2 cellular contexts compared by ENCODE assay signal in genomic region chr12:48156648-48157015, GRCh38.
TF ChIP-seq lines count a peak whose summit lies in the region.

No MANE protein-coding gene starts in this region.

TF ChIP-seq in H1, 55 proteins besides CTCF, POLR2A, EP300 and RAD21:
- TF ChIP-seq ATF2 (IDR thresholded peaks at IDR 0.05; ENCODE audit: low read length) (no peak), CREB1 (IDR thresholded peaks at IDR 0.05) (no peak), SUZ12 (IDR thresholded peaks at IDR 0.05; ENCODE audit: low read length) (no peak), MAFK (IDR thresholded peaks at IDR 0.05; ENCODE audit: low read depth, low read length) (no peak), GABPA (IDR thresholded peaks at IDR 0.05; ENCODE audit: borderline replicate concordance, insufficient read depth, low read length) (no peak), CHD1 (IDR thresholded peaks at IDR 0.05; ENCODE audit: low read depth, low read length) (no peak), KDM5A (IDR thresholded peaks at IDR 0.05; ENCODE audit: low read length) (no peak), EZH2 (IDR thresholded peaks at IDR 0.05; ENCODE audit: low read depth, low read length, severe bottlenecking) (no peak), GTF2F1 (IDR thresholded peaks at IDR 0.05; ENCODE audit: borderline replicate concordance, low read depth, low read length) (no peak), TCF12 (IDR thresholded peaks at IDR 0.05; ENCODE audit: low read depth, low read length) (no peak), TAF1 (IDR thresholded peaks at IDR 0.05; ENCODE audit: low read depth, low read length) (no peak), SP2 (IDR thresholded peaks at IDR 0.05; ENCODE audit: low read length) (no peak), KDM4A (IDR thresholded peaks at IDR 0.05; ENCODE audit: low read depth, low read length, severe bottlenecking) (no peak), SAP30 (IDR thresholded peaks at IDR 0.05; ENCODE audit: insufficient read depth, insufficient replicate concordance, low read length) (no peak), EGR1 (IDR thresholded peaks at IDR 0.05; ENCODE audit: borderline replicate concordance, low read depth, low read length) (no peak), RNF2 (IDR thresholded peaks at IDR 0.05; ENCODE audit: borderline replicate concordance, low read depth, low read length, missing control alignments, poor library complexity, severe bottlenecking) (no peak), TEAD4 (IDR thresholded peaks at IDR 0.05; ENCODE audit: low read depth, low read length) (no peak)
- TF ChIP-seq, protein P1, sequence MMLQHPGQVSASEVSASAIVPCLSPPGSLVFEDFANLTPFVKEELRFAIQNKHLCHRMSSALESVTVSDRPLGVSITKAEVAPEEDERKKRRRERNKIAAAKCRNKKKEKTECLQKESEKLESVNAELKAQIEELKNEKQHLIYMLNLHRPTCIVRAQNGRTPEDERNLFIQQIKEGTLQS (IDR thresholded peaks at IDR 0.05; ENCODE audit: insufficient read depth, low read depth, low read length), result no peak
TF ChIP-seq in H1: peak in this region for 0.

TF ChIP-seq in neural cell, 6 proteins besides CTCF, POLR2A, EP300 and RAD21:
- TF ChIP-seq REST (IDR thresholded peaks at IDR 0.05; ENCODE audit: borderline replicate concordance), result no peak
- no peak for TF ChIP-seq TAF1 (IDR thresholded peaks at IDR 0.05; ENCODE audit: low read depth)
- no peak for TF ChIP-seq EZH2 (IDR thresholded peaks at IDR 0.05; ENCODE audit: borderline replicate concordance, insufficient read depth, low read length, poor library complexity, severe bottlenecking)
- no peak for TF ChIP-seq POLR2AphosphoS5 (IDR thresholded peaks at IDR 0.05)
- TF ChIP-seq SMC3 (conservative IDR thresholded peaks at IDR 0.05; ENCODE audit: poor library complexity), result no peak
- TF ChIP-seq MXI1 (conservative IDR thresholded peaks at IDR 0.05; ENCODE audit: poor library complexity, severe bottlenecking), result no peak
